Comparison of ENCODE assay signal across 27 cellular contexts in the genomic region with DNA sequence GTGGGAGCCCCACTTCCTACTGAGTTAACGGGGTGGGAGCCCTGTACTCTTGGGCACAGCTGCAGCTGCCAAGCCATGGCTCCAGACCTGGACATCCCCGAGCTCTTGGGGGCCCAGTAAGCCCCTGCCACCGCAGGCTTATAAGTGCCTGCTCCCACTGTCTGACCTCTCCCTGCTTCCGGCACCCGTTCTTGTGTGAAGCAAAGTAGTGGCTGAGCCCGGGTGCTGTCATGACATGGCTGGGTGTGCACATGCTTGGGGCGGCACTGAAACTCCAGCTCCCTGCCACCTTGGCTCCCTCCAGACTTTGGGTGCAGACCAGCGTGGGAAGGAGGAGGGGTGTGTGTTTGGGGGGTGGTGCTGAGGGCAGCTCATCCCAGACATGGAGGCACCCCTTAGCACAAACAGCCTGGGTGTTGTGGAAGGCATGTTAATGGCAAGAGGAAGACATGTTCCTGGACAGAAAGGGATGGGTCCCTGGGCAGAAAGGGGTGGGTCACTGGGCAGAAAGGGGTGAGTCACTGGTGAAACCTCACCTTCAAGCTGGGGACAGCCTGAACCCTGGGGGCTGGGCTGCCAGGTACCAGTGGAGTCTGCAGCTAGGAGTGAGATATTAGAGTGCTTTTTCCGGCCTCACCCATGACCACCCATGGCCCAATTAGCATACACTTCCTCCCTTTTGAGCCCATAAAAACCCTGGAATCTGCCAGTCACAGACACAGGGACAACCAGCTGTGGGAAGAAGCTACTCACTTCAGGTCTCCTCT.
A peak's percentile ranks its signal among the peaks of the same experiment; 100 is the strongest.
DNase-seq lines count a peak whose midpoint lies in the region; TF ChIP-seq lines count a peak whose summit lies in the region.
"Had no signal": no experiment of that assay in that cellular context is flagged by ENCODE, and none has a peak within 500 bp of the region (broad histone marks: within the 10 kb centered on the region; RNA-seq: fewer than 3 reads in every experiment).

No MANE protein-coding gene starts in this region.

- no peaks in the 10 kb centered on the region for H4K20me1 ChIP-seq in osteoblast (ENCODE audit: insufficient read depth, low read length)

- TF ChIP-seq CTCF in spleen (IDR thresholded peaks at IDR 0.05 in 8 of 11, conservative IDR thresholded peaks at IDR 0.05 in 3 of 11), result no peak
- TF ChIP-seq CTCF in osteoblast (IDR thresholded peaks at IDR 0.05; ENCODE audit: extremely low read depth, low read depth, low read length), result no peak

- H3K4me3 ChIP-seq in spleen, result no peak overlapping the region
- no peak overlapping the region for H3K4me3 ChIP-seq in effector memory CD4-positive, alpha-beta T cell (ENCODE audit: insufficient read depth, low read depth, low read length, poor library complexity, severe bottlenecking)
- H3K4me3 ChIP-seq in osteoblast (ENCODE audit: insufficient read depth, low read length), result no peak overlapping the region
- H3K4me3 ChIP-seq: ovary, right atrium auricular region had no signal

- intact Hi-C loops in spleen (cut with DNase I; ENCODE audit: low total_unique reads), result no loop called here

- WGBS in spleen, 5 donors, result 68 to 81% (median 76%) methylated on average over 9 of the region's 9 CpGs

- H3K4me2 ChIP-seq in osteoblast (ENCODE audit: insufficient read depth, low read length), result no peak overlapping the region
- H3K4me2 ChIP-seq: SK-N-SH had no signal

- DNase-seq in NCI-H146 (lab: John Stamatoyannopoulos, UW) (peak; percentile 15), NCI-H146 treated with DMSO at 0.1 percent for 48 hours (lab: John Stamatoyannopoulos, UW; ENCODE audit: unreplicated experiment) (no peak), SHP77 treated with DMSO at 0.1 percent for 48 hours (lab: John Stamatoyannopoulos, UW) (peak; percentile 92), islet precursor cell (peak; percentile 57), spleen (peak; percentile 56), osteoblast (ENCODE audit: insufficient read length, low spot score, missing footprints) (no peak), NCI-H2171 treated with DMSO at 0.1 percent for 48 hours (lab: John Stamatoyannopoulos, UW) (no peak)
- no peak for DNase-seq in effector memory CD4-positive, alpha-beta T cell
- DNase-seq: activated CD4-positive, alpha-beta T cell treated with anti-CD3 and anti-CD28 coated beads, Interleukin-2, amount 10 ng/mL, durations not matched to agents 24 days and 14 days; activated naive CD4-positive, alpha-beta T cell treated with Interleukin-2 at 50 U/mL for 16 hours; activated T-cell treated with anti-CD3 and anti-CD28 coated beads, Interleukin-2, amount 50 U/mL, for 48 hours; effector CD8-positive, alpha-beta T cell; GDM1; H7; hippocampal formation; left ventricle myocardium superior; natural killer cell; NCI-H1092; NCI-H2029; ovary; SK-N-SH; stimulated activated CD4-positive, alpha-beta T cell treated with anti-CD3 and anti-CD28 coated beads, Interleukin-15, amount 100 ng/mL, for 24 hours; T-helper 2 cell; trophoblast cell had no signal

- TF ChIP-seq POLR2A in spleen (IDR thresholded peaks at IDR 0.05), result no peak

- no peaks in the 10 kb centered on the region for H3K27me3 ChIP-seq in spleen (replicated peaks in 1 of 7)
- H3K27me3 ChIP-seq in effector memory CD4-positive, alpha-beta T cell (replicated peaks; ENCODE audit: control insufficient read depth, insufficient read depth, low read length, poor library complexity, severe bottlenecking), result no peaks in the 10 kb centered on the region
- H3K27me3 ChIP-seq in osteoblast (ENCODE audit: insufficient read depth, low read length), result no peaks in the 10 kb centered on the region
- H3K27me3 ChIP-seq: ovary, right atrium auricular region had no signal

- H3K9me3 ChIP-seq in spleen (peaks cover 0 to 2% (median 0%) of the 10 kb centered on the region in 8 donors), osteoblast (ENCODE audit: low read depth, low read length) (no peaks in the 10 kb centered on the region)
- H3K9me3 ChIP-seq in effector memory CD4-positive, alpha-beta T cell (ENCODE audit: control insufficient read depth, low read length), result no peaks in the 10 kb centered on the region
- H3K9me3 ChIP-seq: ovary, right atrium auricular region, SK-N-SH had no signal

- no peak overlapping the region for H2AFZ ChIP-seq in osteoblast (ENCODE audit: low read length)

- H3K79me2 ChIP-seq in osteoblast (ENCODE audit: insufficient read depth, low read length), result no peaks in the 10 kb centered on the region

- no peaks in the 10 kb centered on the region for H3K36me3 ChIP-seq in spleen
- H3K36me3 ChIP-seq in effector memory CD4-positive, alpha-beta T cell (ENCODE audit: control insufficient read depth, insufficient read depth, low read length), result no peaks in the 10 kb centered on the region
- no peaks in the 10 kb centered on the region for H3K36me3 ChIP-seq in osteoblast (ENCODE audit: insufficient read depth, low read length)
- H3K36me3 ChIP-seq: ovary, right atrium auricular region had no signal

- H3K4me1 ChIP-seq in spleen (no peaks in the 10 kb centered on the region), osteoblast (ENCODE audit: insufficient read depth, low read length) (no peaks in the 10 kb centered on the region)
- no peaks in the 10 kb centered on the region for H3K4me1 ChIP-seq in effector memory CD4-positive, alpha-beta T cell (ENCODE audit: control insufficient read depth, insufficient read depth, low read length, poor library complexity, severe bottlenecking)
- H3K4me1 ChIP-seq: right atrium auricular region had no signal

- H3K27ac ChIP-seq in spleen, result no peak overlapping the region
- no peak overlapping the region for H3K27ac ChIP-seq in effector memory CD4-positive, alpha-beta T cell (ENCODE audit: insufficient read depth, low read length, poor library complexity, severe bottlenecking)
- H3K27ac ChIP-seq in osteoblast (ENCODE audit: low read depth, low read length), result no peak overlapping the region
- H3K27ac ChIP-seq: 22Rv1, HL-60, ovary, right atrium auricular region had no signal

Comparison
In these comparisons a context has a peak if more than half of its experiments do, and no peak if none do; other contexts are left out.
1. DNase-seq: peak in NCI-H146 (single experiment), SHP77 treated with DMSO at 0.1 percent for 48 hours (single experiment), islet precursor cell (single experiment) and spleen (single experiment); none in NCI-H146 treated with DMSO at 0.1 percent for 48 hours (single experiment), effector memory CD4-positive, alpha-beta T cell (0 of 3), osteoblast (single experiment) and NCI-H2171 treated with DMSO at 0.1 percent for 48 hours (single experiment).